In the genomic region with DNA sequence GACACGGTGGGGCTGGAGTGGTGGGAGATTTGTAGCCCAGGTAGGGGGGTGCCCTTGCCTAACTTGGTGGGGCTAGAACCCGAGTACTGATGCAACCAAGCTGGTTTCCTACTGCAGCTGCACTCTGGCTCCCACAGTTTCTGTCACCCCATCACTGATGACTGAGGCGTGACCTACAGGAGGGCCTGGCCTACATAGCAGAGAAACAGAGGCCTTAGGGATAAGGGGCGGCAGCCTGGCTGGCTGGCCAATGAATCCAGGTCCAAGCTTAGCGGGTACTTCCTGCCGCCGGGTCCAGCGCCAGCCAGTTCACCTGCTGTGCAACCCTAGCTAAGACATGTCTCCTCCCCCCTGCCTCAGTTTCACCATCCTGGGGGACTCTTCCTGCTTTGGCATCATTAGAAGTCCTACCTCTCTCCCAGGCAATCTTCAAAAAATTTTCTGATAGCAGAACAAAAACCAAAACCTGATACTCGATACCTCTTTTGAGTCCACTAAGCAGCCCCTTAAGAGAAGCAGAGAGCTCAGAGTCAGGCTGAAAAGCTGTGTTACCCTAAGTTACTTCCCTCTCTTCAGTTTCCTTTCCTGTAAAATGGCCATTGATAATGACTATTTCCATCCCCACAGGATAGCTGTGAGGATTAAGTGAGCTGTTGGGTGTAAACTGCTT, we compare ENCODE assay signal across 8 cellular contexts. TPM values are rescaled to one million over a fixed set of nuclear protein-coding genes. Genes with fewer than 3 reads are reported as not detected.
DNase-seq lines count a peak whose midpoint lies in the region; ATAC-seq and TF ChIP-seq lines count a peak whose summit lies in the region.

No MANE protein-coding gene starts in this region.

- H3K4me1 Mint-ChIP-seq in T-cell = peaks cover 15 to 41% (median 22%) of the 10 kb centered on the region in 3 donors

- no peak for DNase-seq in T-cell
- DNase-seq in HuH-7.5 (ENCODE audit: low spot score) = no peak
- no peak for DNase-seq in kidney glomerular epithelial cell (lab: John Stamatoyannopoulos, UW)
- no peak for DNase-seq in NCI-H446 (lab: John Stamatoyannopoulos, UW)
- no peak for DNase-seq in H7

- peak overlapping the region; percentile 29 to 85 for H3K27ac Mint-ChIP-seq in T-cell

- H3K27me3 ChIP-seq in mucosa of stomach (ENCODE audit: control insufficient read depth, insufficient read depth, low read length) (no peaks in the 10 kb centered on the region), H7 (ENCODE audit: control insufficient read depth, insufficient read depth, low read length) (no peaks in the 10 kb centered on the region)

- H3K9me3 Mint-ChIP-seq in T-cell = no peaks in the 10 kb centered on the region

- H3K9ac ChIP-seq in mucosa of stomach (ENCODE audit: low read length) = peak overlapping the region; percentile 6

- peaks cover 38% of the 10 kb centered on the region for H3K4me1 ChIP-seq in mucosa of stomach (ENCODE audit: control insufficient read depth, insufficient read depth, low read length)

- ATAC-seq in GM21619 (IDR thresholded peaks at IDR 0.05; ENCODE audit: unreplicated experiment) = peak; percentile 24
- no peak for ATAC-seq in T-cell (replicated peaks in 1 of 4)

- no peaks in the 10 kb centered on the region for H3K9me3 ChIP-seq in mucosa of stomach (ENCODE audit: control insufficient read depth, low read length)

- H3K36me3 Mint-ChIP-seq in T-cell = no peaks in the 10 kb centered on the region

- peak overlapping the region; percentile 18 for H3K4me3 ChIP-seq in GM12875 (ENCODE audit: low read depth, low read length)
- H3K4me3 ChIP-seq in mucosa of stomach (ENCODE audit: low read length) = no peak overlapping the region
- no peak overlapping the region for H3K4me3 ChIP-seq in H7 (ENCODE audit: insufficient read depth, low read depth, low read length)

- CTCF ChIA-PET in T-cell (lab: Charles Lee) = no interaction called here

- POLR2A ChIA-PET in T-cell (lab: Charles Lee) = no interaction called here

- H3K27me3 Mint-ChIP-seq in T-cell = no peaks in the 10 kb centered on the region

- H3K4me3 Mint-ChIP-seq in T-cell = no peak overlapping the region

- H3K36me3 ChIP-seq in mucosa of stomach (ENCODE audit: control insufficient read depth, insufficient read depth, low read length) (no peaks in the 10 kb centered on the region), H7 (replicated peaks; ENCODE audit: control insufficient read depth, insufficient read depth, low read length) (no peaks in the 10 kb centered on the region)

- no peak for TF ChIP-seq CTCF in GM12875 (IDR thresholded peaks at IDR 0.05; ENCODE audit: borderline replicate concordance, insufficient read depth, low read depth, low read length)

RNA-seq across cellular contexts. Expression of a gene that starts 27.3 kb away (rescaled TPM):
- 10 to 100 TPM; 28.7 to 44.8 (median 30.3) TPM for total RNA-seq in T-cell
- 24.9 and 26.7 TPM in 2 replicates for total RNA-seq in H7 (2014; rRNA removed; shearing (Covaris generic))

RNA-seq across cellular contexts. Expression of a gene that starts 44.7 kb away (rescaled TPM):
- total RNA-seq in T-cell = 10 to 100 TPM; 57.2 to 92.9 (median 81.9) TPM
- total RNA-seq in H7 (2014; rRNA removed; shearing (Covaris generic)) = 151 and 168 TPM in 2 replicates
